ENCODE assay signal across 11 cellular contexts in genomic region chrX:15465347-15465746, GRCh38. TPM values are rescaled to one million over a fixed set of nuclear protein-coding genes. Genes with fewer than 3 reads are reported as not detected.
A peak's percentile ranks its signal among the peaks of the same experiment; 100 is the strongest.
DNase-seq lines count a peak whose midpoint lies in the region; ATAC-seq and TF ChIP-seq lines count a peak whose summit lies in the region.
"Had no signal": no experiment of that assay in that cellular context is flagged by ENCODE, and none has a peak within 500 bp of the region (broad histone marks: within the 10 kb centered on the region; RNA-seq: fewer than 3 reads in every experiment).

No MANE protein-coding gene starts in this region.

- 0 out of 2 replicates have a peak, but pooled peaks cover 12% of the 10 kb centered on the region for H3F3A ChIP-seq in SU-DHL-6 (ENCODE audit: insufficient read depth)

- no peaks in the 10 kb centered on the region for H3K9me2 ChIP-seq in SU-DHL-6 (replicated peaks; ENCODE audit: insufficient read depth, low read length)

- intact Hi-C loops in Right ventricle myocardium superior (cut with DNase I) (loop anchor here (10.0 kb wide), 2 partner anchors 111 to 171 kb away; no protein-coding TSS in a partner anchor), cardiac septum (cut with DNase I) (loop anchor here (5.0 kb wide), 1 partner anchor 168 kb away; no protein-coding TSS in a partner anchor), upper lobe of right lung (cut with DNase I) (no loop called here)

- H3K9ac ChIP-seq in SU-DHL-6 (ENCODE audit: low read length) (peak overlapping the region; percentile 11; the same call in 1 of the 2 replicates), subcutaneous abdominal adipose tissue (ENCODE audit: low read length in 5 of 5) (no peak overlapping the region)

- DNase-seq in Right ventricle myocardium superior (no peak), cardiac septum (ENCODE audit: low spot score) (no peak), iPS-NIHi7 (ENCODE audit: extremely low spot score) (no peak), upper lobe of right lung (no peak), NCI-H2227 treated with DMSO at 0.1 percent for 48 hours (lab: John Stamatoyannopoulos, UW) (no peak)
- DNase-seq: NCI-H510A had no signal

- H3K9me3 ChIP-seq in SU-DHL-6 (ENCODE audit: insufficient read depth, low read length) (no peaks in the 10 kb centered on the region), subcutaneous abdominal adipose tissue (ENCODE audit: control insufficient read depth in 5 of 5, low read length in 5 of 5) (no peaks in the 10 kb centered on the region), upper lobe of right lung (no peaks in the 10 kb centered on the region)

- H3K4me1 ChIP-seq in subcutaneous abdominal adipose tissue (ENCODE audit: control insufficient read depth in 5 of 5, insufficient read depth in 5 of 5, low read length in 5 of 5) (peaks cover 0 to 3% (median 0%) of the 10 kb centered on the region in 5 donors), upper lobe of right lung (no peaks in the 10 kb centered on the region)

- no peaks in the 10 kb centered on the region for H3K79me2 ChIP-seq in SU-DHL-6 (ENCODE audit: insufficient read depth, low read length)

- H3K4me3 ChIP-seq in SU-DHL-6 (ENCODE audit: insufficient read depth, low read length, poor library complexity, severe bottlenecking), result no peak overlapping the region
- no peak overlapping the region for H3K4me3 ChIP-seq in subcutaneous abdominal adipose tissue (ENCODE audit: low read depth in 1 of 5, low read length in 5 of 5)
- no peak overlapping the region for H3K4me3 ChIP-seq in upper lobe of right lung

- ATAC-seq in Right ventricle myocardium superior (ENCODE audit: poor library complexity), result peak; percentile 48
- peak; percentile 77 for ATAC-seq in HG02885 (IDR thresholded peaks at IDR 0.05; ENCODE audit: poor library complexity, unreplicated experiment)
- ATAC-seq in upper lobe of right lung, result no peak
- ATAC-seq: activated naive CD4-positive, alpha-beta T cell treated with anti-CD3 and anti-CD28 coated beads, Interleukin-2, amount 50 U/mL, for 72 hours had no signal

- peak overlapping the region; percentile 47 for H3K4me2 ChIP-seq in SU-DHL-6 (ENCODE audit: low read depth, low read length, poor library complexity, severe bottlenecking)

- H3K27me3 ChIP-seq in SU-DHL-6 (ENCODE audit: low read length), result no peaks in the 10 kb centered on the region
- peaks cover 0 to 12% (median 0%) of the 10 kb centered on the region in 5 donors for H3K27me3 ChIP-seq in subcutaneous abdominal adipose tissue (ENCODE audit: control insufficient read depth in 5 of 5, insufficient read depth in 4 of 5, low read length in 5 of 5)
- no peaks in the 10 kb centered on the region for H3K27me3 ChIP-seq in upper lobe of right lung

- H3K36me3 ChIP-seq in SU-DHL-6 (ENCODE audit: low read length) (no peaks in the 10 kb centered on the region), subcutaneous abdominal adipose tissue (ENCODE audit: control insufficient read depth in 5 of 5, insufficient read depth in 5 of 5, low read length in 5 of 5) (peaks cover 0 to 4% (median 0%) of the 10 kb centered on the region in 5 donors), upper lobe of right lung (no peaks in the 10 kb centered on the region)

- no peak for TF ChIP-seq CTCF in SU-DHL-6 (IDR thresholded peaks at IDR 0.05; ENCODE audit: insufficient read depth, low read length, poor library complexity, severe bottlenecking)
- TF ChIP-seq CTCF in upper lobe of right lung (IDR thresholded peaks at IDR 0.05), result no peak

- no peak overlapping the region for H2AFZ ChIP-seq in SU-DHL-6 (ENCODE audit: low read depth, low read length, severe bottlenecking)

- no peaks in the 10 kb centered on the region for H4K20me1 ChIP-seq in SU-DHL-6 (ENCODE audit: low read depth, low read length)

- peak overlapping the region; percentile 43 for H3K27ac ChIP-seq in SU-DHL-6 (ENCODE audit: low read depth, low read length)
- peak overlapping the region; percentile 60 for H3K27ac ChIP-seq in subcutaneous abdominal adipose tissue (ENCODE audit: low read depth, low read length)
- no peak overlapping the region for H3K27ac ChIP-seq in upper lobe of right lung

RNA-seq across cellular contexts. Expression of gene PIR, which starts 27.8 kb away (rescaled TPM):
- total RNA-seq in Right ventricle myocardium superior (10.8 TPM), cardiac septum (15.7 TPM), upper lobe of right lung (24.8 TPM)

RNA-seq across cellular contexts. Expression of gene BMX, which starts 35.3 kb away (rescaled TPM):
- 1.8 TPM for total RNA-seq in Right ventricle myocardium superior
- total RNA-seq in cardiac septum, result 1.8 TPM
- 3.6 TPM for total RNA-seq in upper lobe of right lung
- total RNA-seq: activated naive CD4-positive, alpha-beta T cell treated with anti-CD3 and anti-CD28 coated beads, Interleukin-2, amount 50 U/mL, for 72 hours; epithelial cell of proximal tubule had no signal
